ENCODE assay signal across 9 cellular contexts in genomic region chr11:86571273-86571948, GRCh38.
DNase-seq lines count a peak whose midpoint lies in the region; ATAC-seq and TF ChIP-seq lines count a peak whose summit lies in the region.
"Had no signal": no experiment of that assay in that cellular context is flagged by ENCODE, and none has a peak within 500 bp of the region (broad histone marks: within the 10 kb centered on the region; RNA-seq: fewer than 3 reads in every experiment).

No MANE protein-coding gene starts in this region.

- intact Hi-C loops in Calu3 (cut with micrococcal nuclease; ENCODE audit: unreplicated experiment): loop anchor here (5.0 kb wide), 1 partner anchor 114 kb away; no protein-coding TSS in a partner anchor
- intact Hi-C loops in left colon (cut with DNase I, micrococcal nuclease): no loop called here
- intact Hi-C loops in activated CD4-positive, alpha-beta T cell treated with anti-CD3 and anti-CD28 coated beads for 36 hours (cut with DNase I, micrococcal nuclease): no loop called here
- intact Hi-C loops in left lung (cut with DNase I): no loop called here

- H3K4me3 ChIP-seq in left lung: no peak overlapping the region
- H3K4me3 ChIP-seq: skin epidermis had no signal

- DNase-seq in Calu3: peak; percentile 22
- DNase-seq in HK-2 (ENCODE audit: unreplicated experiment): peak; percentile 22
- peak in 1 of 2 donors; percentile 46 for DNase-seq in left colon
- DNase-seq in midbrain (lab: John Stamatoyannopoulos, UW): no peak
- DNase-seq in activated CD4-positive, alpha-beta T cell treated with anti-CD3 and anti-CD28 coated beads for 36 hours: no peak
- no peak for DNase-seq in left lung

- H3K36me3 ChIP-seq in left lung: no peaks in the 10 kb centered on the region

- no peaks in the 10 kb centered on the region for H3K9me3 Mint-ChIP-seq in Calu3 (ENCODE audit: low read depth, unreplicated experiment)
- no peaks in the 10 kb centered on the region for H3K9me3 Mint-ChIP-seq in activated CD4-positive, alpha-beta T cell treated with anti-CD3 and anti-CD28 coated beads for 36 hours (ENCODE audit: low read depth)

- H3K27me3 Mint-ChIP-seq in Calu3 (ENCODE audit: unreplicated experiment): no peaks in the 10 kb centered on the region
- no peaks in the 10 kb centered on the region for H3K27me3 Mint-ChIP-seq in activated CD4-positive, alpha-beta T cell treated with anti-CD3 and anti-CD28 coated beads for 36 hours

- ATAC-seq in left colon (peak; percentile 84), HG03378 (IDR thresholded peaks at IDR 0.05; ENCODE audit: unreplicated experiment) (no peak), left lung (no peak)
- no peak for ATAC-seq in activated CD4-positive, alpha-beta T cell treated with anti-CD3 and anti-CD28 coated beads for 36 hours

- H3K4me1 Mint-ChIP-seq in Calu3 (ENCODE audit: low read depth, unreplicated experiment): peaks cover 63% of the 10 kb centered on the region
- no peaks in the 10 kb centered on the region for H3K4me1 Mint-ChIP-seq in activated CD4-positive, alpha-beta T cell treated with anti-CD3 and anti-CD28 coated beads for 36 hours

- no TSS peak for BruUV-seq in Calu3 (replicated peaks; lab: Mats Ljungman, UMichigan)

- H3K9me3 ChIP-seq in left lung: no peaks in the 10 kb centered on the region

- H3K27me3 ChIP-seq in left lung: no peaks in the 10 kb centered on the region

- no peak overlapping the region for H3K27ac ChIP-seq in VCaP
- no peak overlapping the region for H3K27ac ChIP-seq in left lung
- H3K27ac ChIP-seq: skin epidermis had no signal

- CTCF ChIA-PET in Calu3 (lab: Charles Lee): interaction anchor here (0.6 kb wide), 1 partner anchor 87 kb away, joined by 3 read pairs; no protein-coding TSS in a partner anchor
- CTCF ChIA-PET in activated CD4-positive, alpha-beta T cell treated with anti-CD3 and anti-CD28 coated beads for 36 hours (lab: Charles Lee): interaction anchor here (0.5 to 0.8 kb wide), 3 partner anchors 43 to 149 kb away, joined by 3 read pairs; no protein-coding TSS in a partner anchor

- POLR2A ChIA-PET in activated CD4-positive, alpha-beta T cell treated with anti-CD3 and anti-CD28 coated beads for 36 hours (lab: Charles Lee): no interaction called here

- H3K36me3 Mint-ChIP-seq in Calu3 (ENCODE audit: insufficient read depth, unreplicated experiment): no peaks in the 10 kb centered on the region
- H3K36me3 Mint-ChIP-seq in activated CD4-positive, alpha-beta T cell treated with anti-CD3 and anti-CD28 coated beads for 36 hours (ENCODE audit: low read depth): peaks cover 2% of the 10 kb centered on the region

- TF ChIP-seq CTCF in Calu3 (IDR thresholded peaks at IDR 0.05; ENCODE audit: unreplicated experiment): peak; percentile 59
- TF ChIP-seq CTCF in VCaP (conservative IDR thresholded peaks at IDR 0.05): peak; percentile 36
- peak in 1 of 2 donors; percentile 8 for TF ChIP-seq CTCF in left lung (IDR thresholded peaks at IDR 0.05)

- H3K4me3 Mint-ChIP-seq in Calu3 (ENCODE audit: low read depth, unreplicated experiment): peak overlapping the region; percentile 8
- H3K4me3 Mint-ChIP-seq in activated CD4-positive, alpha-beta T cell treated with anti-CD3 and anti-CD28 coated beads for 36 hours: no peak overlapping the region

- no peak overlapping the region for H3K27ac Mint-ChIP-seq in Calu3 (ENCODE audit: unreplicated experiment)
- H3K27ac Mint-ChIP-seq in activated CD4-positive, alpha-beta T cell treated with anti-CD3 and anti-CD28 coated beads for 36 hours: no peak overlapping the region

- peaks cover 0 to 4% of the 10 kb centered on the region in 2 donors for H3K4me1 ChIP-seq in left lung

Comparison
In these comparisons a context has a peak if more than half of its experiments do, and no peak if none do; other contexts are left out.
1. DNase-seq: peak in Calu3 (single experiment) and HK-2 (single experiment); none in midbrain (single experiment), activated CD4-positive, alpha-beta T cell treated with anti-CD3 and anti-CD28 coated beads for 36 hours (single experiment) and left lung (0 of 2).